In the genomic region with DNA sequence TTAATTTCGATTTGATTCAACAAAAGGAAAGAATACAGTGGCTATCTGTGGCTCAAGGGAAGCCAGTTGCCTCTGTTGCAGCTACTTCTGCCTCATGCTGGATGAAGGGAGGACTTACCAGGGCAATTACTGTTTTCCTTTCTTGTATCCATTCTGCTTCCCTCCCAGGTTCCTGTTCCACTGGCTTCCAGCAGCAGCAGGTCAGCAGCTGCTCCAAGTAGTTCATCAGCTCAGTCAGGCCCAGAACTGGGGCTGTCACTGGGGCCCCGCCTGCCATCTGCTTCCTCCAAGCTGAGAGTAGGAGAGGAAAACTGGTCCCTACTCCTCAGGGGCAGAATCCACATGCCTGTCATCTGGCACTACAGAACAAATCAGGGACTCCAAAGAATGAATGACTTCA, we compare ENCODE assay signal across 23 cellular contexts. TPM values are rescaled to one million over a fixed set of nuclear protein-coding genes. Genes with fewer than 3 reads are reported as not detected.
DNase-seq lines count a peak whose midpoint lies in the region; ATAC-seq, FAIRE-seq and TF ChIP-seq lines count a peak whose summit lies in the region.
"Had no signal": no experiment of that assay in that cellular context is flagged by ENCODE, and none has a peak within 500 bp of the region (broad histone marks: within the 10 kb centered on the region; RNA-seq: fewer than 3 reads in every experiment).

No MANE protein-coding gene starts in this region.

- ATAC-seq in GM18907 (IDR thresholded peaks at IDR 0.05; ENCODE audit: unreplicated experiment), result no peak
- ATAC-seq: pancreas had no signal

- H3F3A ChIP-seq in smooth muscle cell (ENCODE audit: low read depth), result peaks cover 4% of the 10 kb centered on the region

- no peaks in the 10 kb centered on the region for H3K9me3 ChIP-seq in small intestine (ENCODE audit: control insufficient read depth, low read depth)
- no peaks in the 10 kb centered on the region for H3K9me3 ChIP-seq in smooth muscle cell (replicated peaks; ENCODE audit: low read depth)
- H3K9me3 ChIP-seq: pancreas, thyroid gland had no signal

- TF ChIP-seq CTCF in endothelial cell (IDR thresholded peaks at IDR 0.05; ENCODE audit: unreplicated experiment), result no peak
- no peak for TF ChIP-seq CTCF in smooth muscle cell (IDR thresholded peaks at IDR 0.05; ENCODE audit: borderline replicate concordance, insufficient read depth, poor library complexity, severe bottlenecking)

- H2AFZ ChIP-seq in smooth muscle cell (ENCODE audit: low read depth), result no peak overlapping the region
- H2AFZ ChIP-seq: hepatocyte had no signal

- H3K9me3 Mint-ChIP-seq in endothelial cell (ENCODE audit: unreplicated experiment), result no peaks in the 10 kb centered on the region
- H3K9me3 Mint-ChIP-seq: activated naive CD8-positive, alpha-beta T cell treated with anti-CD3 and anti-CD28 coated beads, Interleukin-2, amount 10 ng/mL, durations not matched to agents 7 days and 5 days; IgD-negative memory B cell had no signal

- H3K9ac ChIP-seq in smooth muscle cell (ENCODE audit: low read depth), result no peak overlapping the region

- H3K27ac Mint-ChIP-seq in endothelial cell (ENCODE audit: unreplicated experiment), result no peak overlapping the region
- H3K27ac Mint-ChIP-seq: activated naive CD8-positive, alpha-beta T cell treated with anti-CD3 and anti-CD28 coated beads, Interleukin-2, amount 10 ng/mL, durations not matched to agents 7 days and 5 days had no signal

- no peak for FAIRE-seq in small intestine (lab: Jason Lieb, UNC)
- FAIRE-seq: pancreas had no signal

- peaks cover 10% of the 10 kb centered on the region for H3K36me3 Mint-ChIP-seq in endothelial cell (ENCODE audit: low read depth, unreplicated experiment)
- H3K36me3 Mint-ChIP-seq: IgD-negative memory B cell had no signal

- 38 to 49% (median 39%) methylated on average over 2 of the region's 2 CpGs for WGBS in small intestine, 3 donors
- WGBS in smooth muscle cell (ENCODE audit: low lambda C conversion rate), result 84% methylated on average over 2 of the region's 2 CpGs

- no peak overlapping the region for H3K27ac ChIP-seq in small intestine (ENCODE audit: low read depth in 1 of 2, low read length in 1 of 2)
- H3K27ac ChIP-seq in smooth muscle cell (ENCODE audit: low read depth), result no peak overlapping the region
- H3K27ac ChIP-seq: C4-2B, hepatocyte, pancreas, thyroid gland had no signal

- H3K27me3 Mint-ChIP-seq in endothelial cell (ENCODE audit: unreplicated experiment), result peaks cover 5% of the 10 kb centered on the region
- H3K27me3 Mint-ChIP-seq: activated naive CD8-positive, alpha-beta T cell treated with anti-CD3 and anti-CD28 coated beads, Interleukin-2, amount 10 ng/mL, durations not matched to agents 7 days and 5 days; IgD-negative memory B cell had no signal

- no peak overlapping the region for H3K4me3 ChIP-seq in small intestine (ENCODE audit: low read depth in 1 of 2, low read length in 2 of 2)
- no peak overlapping the region for H3K4me3 ChIP-seq in smooth muscle cell
- H3K4me3 ChIP-seq: hepatocyte, pancreas, thyroid gland had no signal

- peak; percentile 6 for DNase-seq in NCI-H146 (lab: John Stamatoyannopoulos, UW)
- DNase-seq in NCI-H146 treated with DMSO at 0.1 percent for 48 hours (lab: John Stamatoyannopoulos, UW; ENCODE audit: unreplicated experiment), result no peak
- peak; percentile 89 for DNase-seq in NCI-H82 (lab: John Stamatoyannopoulos, UW)
- peak; percentile 30 for DNase-seq in endothelial cell (ENCODE audit: low spot score)
- DNase-seq in small intestine, result peak; percentile 54
- no peak for DNase-seq in NK-92 (lab: John Stamatoyannopoulos, UW; ENCODE audit: unreplicated experiment)
- DNase-seq in smooth muscle cell (lab: John Stamatoyannopoulos, UW; ENCODE audit: unreplicated experiment), result no peak
- DNase-seq: 8988T; activated CD4-positive, alpha-beta T cell treated with anti-CD3 and anti-CD28 coated beads, Interleukin-2, amount 50 U/mL, for 4 hours; activated naive CD8-positive, alpha-beta T cell treated with anti-CD3 and anti-CD28 coated beads, Interleukin-2, amount 10 ng/mL, durations not matched to agents 7 days and 5 days; activated T-cell treated with anti-CD3 and anti-CD28 coated beads, Interleukin-2, amount 50 U/mL, for 48 hours; effector CD8-positive, alpha-beta T cell; EL; kidney glomerular epithelial cell; NCI-H1048; NCI-H345; pancreas; stimulated activated CD4-positive, alpha-beta T cell treated with anti-CD3 and anti-CD28 coated beads, Interleukin-4, amount 100 ng/mL, for 4 hours; thyroid gland had no signal

- H3K27me3 ChIP-seq in small intestine (ENCODE audit: control insufficient read depth in 2 of 2, insufficient read depth in 2 of 2, low read length in 2 of 2), result no peaks in the 10 kb centered on the region
- H3K27me3 ChIP-seq in smooth muscle cell (ENCODE audit: low read depth), result no peaks in the 10 kb centered on the region
- H3K27me3 ChIP-seq: hepatocyte, pancreas, thyroid gland had no signal

- no peak overlapping the region for H3K4me2 ChIP-seq in smooth muscle cell
- H3K4me2 ChIP-seq: hepatocyte had no signal

- peaks cover 0 to 12% of the 10 kb centered on the region in 2 donors for H3K4me1 ChIP-seq in small intestine (ENCODE audit: control insufficient read depth in 2 of 2, insufficient read depth in 1 of 2, low read depth in 1 of 2, low read length in 1 of 2)
- H3K4me1 ChIP-seq in smooth muscle cell (ENCODE audit: low read depth), result peaks cover 12% of the 10 kb centered on the region
- H3K4me1 ChIP-seq: pancreas had no signal

- H3K79me2 ChIP-seq in smooth muscle cell (ENCODE audit: low read depth), result peaks cover 17% of the 10 kb centered on the region

- H3K4me3 Mint-ChIP-seq in endothelial cell (ENCODE audit: unreplicated experiment), result no peak overlapping the region
- H3K4me3 Mint-ChIP-seq: activated naive CD8-positive, alpha-beta T cell treated with anti-CD3 and anti-CD28 coated beads, Interleukin-2, amount 10 ng/mL, durations not matched to agents 7 days and 5 days; IgD-negative memory B cell had no signal

- H3K36me3 ChIP-seq in small intestine (ENCODE audit: control insufficient read depth in 2 of 2, insufficient read depth in 2 of 2, low read length in 2 of 2), result no peaks in the 10 kb centered on the region
- H3K36me3 ChIP-seq in smooth muscle cell (ENCODE audit: low read depth), result no peaks in the 10 kb centered on the region
- H3K36me3 ChIP-seq: pancreas, thyroid gland had no signal

- peaks cover 18% of the 10 kb centered on the region for H3K4me1 Mint-ChIP-seq in endothelial cell (ENCODE audit: unreplicated experiment)

- H4K20me1 ChIP-seq in smooth muscle cell (ENCODE audit: low read depth), result peaks cover 13% of the 10 kb centered on the region

RNA-seq across cellular contexts. Expression of gene ULK4, which starts 48.6 kb away (rescaled TPM):
- total RNA-seq in endothelial cell (ENCODE audit: unreplicated experiment) (10.2 TPM), smooth muscle cell (10.3 and 14.2 TPM in 2 replicates)
- polyA plus RNA-seq in small intestine (1 to 10 TPM; 1.1 to 1.9 (median 1.6) TPM), smooth muscle cell (4.3 and 5.4 TPM in 2 replicates)

Comparison
In these comparisons a context has a peak if more than half of its experiments do, and no peak if none do; other contexts are left out.
1. DNase-seq: peak in NCI-H146 (single experiment), NCI-H82 (single experiment), endothelial cell (single experiment) and small intestine (single experiment); none in NCI-H146 treated with DMSO at 0.1 percent for 48 hours (single experiment), NK-92 (single experiment) and smooth muscle cell (single experiment).